ENCODE assay signal across 17 cellular contexts in the genomic region with DNA sequence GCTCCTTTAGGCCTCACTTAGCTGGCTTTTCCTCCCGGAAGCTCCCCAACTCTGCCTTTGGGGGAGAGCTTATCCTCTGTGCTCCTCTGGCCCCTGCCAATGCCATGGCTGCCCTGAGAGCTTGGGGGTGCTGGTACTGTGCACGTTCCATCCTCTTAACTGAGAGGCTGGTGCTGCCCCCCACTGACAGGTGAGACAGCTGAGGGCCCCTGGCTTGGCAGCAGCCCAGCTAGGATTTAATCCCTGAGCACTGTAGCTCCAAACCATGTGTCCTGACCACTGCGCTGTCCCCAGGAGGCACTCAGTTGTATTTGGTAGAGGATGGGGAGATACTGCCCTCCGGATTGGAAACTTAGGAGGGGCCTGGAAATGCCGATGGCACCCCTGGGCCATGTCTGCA. TPM values are rescaled to one million over a fixed set of nuclear protein-coding genes. Genes with fewer than 3 reads are reported as not detected.
A peak's percentile ranks its signal among the peaks of the same experiment; 100 is the strongest.
DNase-seq lines count a peak whose midpoint lies in the region; TF ChIP-seq lines count a peak whose summit lies in the region.
"Had no signal": no experiment of that assay in that cellular context is flagged by ENCODE, and none has a peak within 500 bp of the region (broad histone marks: within the 10 kb centered on the region; RNA-seq: fewer than 3 reads in every experiment).

No MANE protein-coding gene starts in this region.

- H3K79me1 ChIP-seq in neuronal stem cell (ENCODE audit: low read depth, low read length): no peaks in the 10 kb centered on the region

- no peaks in the 10 kb centered on the region for H3K9me2 ChIP-seq in OCI-LY7 (ENCODE audit: insufficient read depth, low read length)

- DNase-seq in NCI-H82 (lab: John Stamatoyannopoulos, UW) (peak; percentile 48), NCI-H82 treated with DMSO at 0.1 percent for 48 hours (lab: John Stamatoyannopoulos, UW; ENCODE audit: unreplicated experiment) (no peak), NCI-H524 (lab: John Stamatoyannopoulos, UW) (peak; percentile 67 to 87), neuronal stem cell (ENCODE audit: low spot score) (no peak), islet precursor cell (no peak), amygdala (lab: John Stamatoyannopoulos, UW) (no peak), OCI-LY7 (ENCODE audit: low spot score) (no peak)
- DNase-seq: Caco-2, DMS53, HFFc6, KG1, NCI-H1436, NCI-H2081 treated with DMSO at 0.1 percent for 48 hours, NCI-H748 treated with DMSO at 0.1 percent for 48 hours had no signal

- H3K27ac ChIP-seq in angular gyrus (ENCODE audit: low read depth, low read length): peak overlapping the region; percentile 17
- H3K27ac ChIP-seq in neuronal stem cell (replicated peaks; ENCODE audit: low read length): no peak overlapping the region
- H3K27ac ChIP-seq in OCI-LY7 (ENCODE audit: low read depth, low read length, poor library complexity, severe bottlenecking): no peak overlapping the region
- H3K27ac ChIP-seq: A549, C4-2B had no signal

- H2BK120ac ChIP-seq in neuronal stem cell (ENCODE audit: low read depth, low read length): no peak overlapping the region

- H3K18ac ChIP-seq in neuronal stem cell (ENCODE audit: low read length): peak overlapping the region; percentile 58

- H3K23ac ChIP-seq in neuronal stem cell (ENCODE audit: low read depth, low read length, poor library complexity): no peak overlapping the region

- H3K79me2 ChIP-seq in OCI-LY7 (ENCODE audit: insufficient read depth, low read depth, low read length): no peaks in the 10 kb centered on the region

- WGBS in neuronal stem cell (ENCODE audit: extremely low coverage in 2 of 2, insufficient read length in 2 of 2, insufficient replicate concordance in 1 of 2), 2 donors: no CpG with 5 or more reads among the region's 5 CpGs

- no peak for TF ChIP-seq CTCF in OCI-LY7 (conservative IDR thresholded peaks at IDR 0.05; ENCODE audit: low read length)

- H4K20me1 ChIP-seq in OCI-LY7 (ENCODE audit: insufficient read depth, low read length): no peaks in the 10 kb centered on the region

- H3K9me3 ChIP-seq in neuronal stem cell (replicated peaks in 1 of 2; ENCODE audit: control insufficient read depth in 2 of 2, insufficient read depth in 1 of 2, low read depth in 1 of 2, low read length in 2 of 2): no peaks in the 10 kb centered on the region
- no peaks in the 10 kb centered on the region for H3K9me3 ChIP-seq in OCI-LY7 (ENCODE audit: low read length)
- H3K9me3 ChIP-seq: A549, Caco-2 had no signal

- peak overlapping the region; percentile 62 for H2BK5ac ChIP-seq in neuronal stem cell (ENCODE audit: low read length)

- no peak overlapping the region for H3K4me2 ChIP-seq in neuronal stem cell (ENCODE audit: insufficient read depth, low read length, poor library complexity, severe bottlenecking)
- no peak overlapping the region for H3K4me2 ChIP-seq in OCI-LY7 (ENCODE audit: low read length)
- H3K4me2 ChIP-seq: A549 had no signal

- no peaks in the 10 kb centered on the region for H3K27me3 ChIP-seq in neuronal stem cell (ENCODE audit: control insufficient read depth in 3 of 3, insufficient read depth in 3 of 3, low read depth in 1 of 3, low read length in 3 of 3)

- no peak overlapping the region for H2BK12ac ChIP-seq in neuronal stem cell (ENCODE audit: low read length)

- intact Hi-C loops in OCI-LY7 (cut with micrococcal nuclease; ENCODE audit: unreplicated experiment): no loop called here

- peak overlapping the region; percentile 40 for H2AK5ac ChIP-seq in neuronal stem cell (ENCODE audit: low read depth, low read length)

- no peak overlapping the region for H2BK15ac ChIP-seq in neuronal stem cell (ENCODE audit: low read length)

- no peak overlapping the region for H3K9ac ChIP-seq in neuronal stem cell (ENCODE audit: low read depth, low read length, poor library complexity)

- H2AFZ ChIP-seq in neuronal stem cell (ENCODE audit: low read length): no peak overlapping the region
- H2AFZ ChIP-seq in OCI-LY7 (ENCODE audit: low read length): no peak overlapping the region

- POLR2A ChIA-PET in OCI-LY7 (lab: Charles Lee): interaction anchor here (0.7 kb wide), 1 partner anchor 177 kb away, joined by 3 read pairs; no protein-coding TSS in a partner anchor

- H3K36me3 ChIP-seq in neuronal stem cell (replicated peaks in 1 of 2; ENCODE audit: control insufficient read depth in 2 of 2, insufficient read depth in 2 of 2, low read length in 2 of 2) (peaks cover 9 to 94% of the 10 kb centered on the region in 2 donors), OCI-LY7 (ENCODE audit: insufficient read depth, low read length) (peaks cover 31% of the 10 kb centered on the region; the same call in 1 of the 2 replicates)

- H3K4me3 ChIP-seq in neuronal stem cell (ENCODE audit: low read length in 2 of 2) (no peak overlapping the region), OCI-LY7 (ENCODE audit: low read depth, low read length, poor library complexity, severe bottlenecking) (no peak overlapping the region)
- H3K4me3 ChIP-seq: A549 had no signal

- BruUV-seq in OCI-LY7 (replicated peaks; lab: Mats Ljungman, UMichigan): no TSS peak

- H3K4ac ChIP-seq in neuronal stem cell (ENCODE audit: low read length): no peak overlapping the region

- no peak overlapping the region for H4K91ac ChIP-seq in neuronal stem cell (ENCODE audit: low read depth, low read length, poor library complexity)

- peaks cover 13 to 52% of the 10 kb centered on the region in 2 donors for H3K4me1 ChIP-seq in neuronal stem cell (ENCODE audit: control insufficient read depth in 2 of 2, insufficient read depth in 1 of 2, low read depth in 1 of 2, low read length in 2 of 2)
- H3K4me1 ChIP-seq in OCI-LY7 (ENCODE audit: insufficient read depth, low read length, poor library complexity, severe bottlenecking): no peaks in the 10 kb centered on the region
- H3K4me1 ChIP-seq: A549, Caco-2 had no signal

- no peak overlapping the region for H4K8ac ChIP-seq in neuronal stem cell (ENCODE audit: low read depth, low read length)

- H3K14ac ChIP-seq in neuronal stem cell (ENCODE audit: low read length): no peak overlapping the region

- CTCF ChIA-PET in OCI-LY7 (lab: Charles Lee; ENCODE audit: unreplicated experiment): no interaction called here

RNA-seq across cellular contexts. Expression of a gene that starts 46.1 kb away (rescaled TPM):
- 17.1 TPM for polyA plus RNA-seq in neuronal stem cell (2013, experiment 1 of 2)
- polyA plus RNA-seq in neuronal stem cell (2013, experiment 2 of 2): 17.7 TPM
- 21.2 and 32.6 TPM in 2 replicates for total RNA-seq in OCI-LY7 (2014; rRNA removed; shearing (Covaris generic))
- total RNA-seq in OCI-LY7 (2022): 27.8 and 32.7 TPM in 2 replicates

RNA-seq across cellular contexts. Expression of a gene that starts 46.4 kb away (rescaled TPM):
- polyA plus RNA-seq in neuronal stem cell (2013, experiment 1 of 2): 32.1 TPM
- 35.4 TPM for polyA plus RNA-seq in neuronal stem cell (2013, experiment 2 of 2)
- 26.4 and 28.1 TPM in 2 replicates for total RNA-seq in OCI-LY7 (2014; rRNA removed; shearing (Covaris generic))
- total RNA-seq in OCI-LY7 (2022): 43.5 and 45.7 TPM in 2 replicates

RNA-seq across cellular contexts. Expression of a gene that starts 49.8 kb away (rescaled TPM):
- 27.4 TPM for polyA plus RNA-seq in neuronal stem cell (2013, experiment 1 of 2)
- polyA plus RNA-seq in neuronal stem cell (2013, experiment 2 of 2): 27.9 TPM
- total RNA-seq in OCI-LY7 (2014; rRNA removed; shearing (Covaris generic)): 44.1 and 59.8 TPM in 2 replicates
- total RNA-seq in OCI-LY7 (2022): 90.0 and 93.0 TPM in 2 replicates

RNA-seq across cellular contexts. Expression of a gene that starts 50.1 kb away (rescaled TPM):
- 25.4 TPM for polyA plus RNA-seq in neuronal stem cell (2013, experiment 1 of 2)
- 26.4 TPM for polyA plus RNA-seq in neuronal stem cell (2013, experiment 2 of 2)
- total RNA-seq in OCI-LY7 (2014; rRNA removed; shearing (Covaris generic)): 20.0 and 27.0 TPM in 2 replicates
- total RNA-seq in OCI-LY7 (2022): 35.2 and 47.4 TPM in 2 replicates

Comparison
In these comparisons a context has a peak if more than half of its experiments do, and no peak if none do; other contexts are left out.
1. DNase-seq: peak in NCI-H82 (single experiment) and NCI-H524 (2 of 2); none in NCI-H82 treated with DMSO at 0.1 percent for 48 hours (single experiment), neuronal stem cell (single experiment), islet precursor cell (single experiment), amygdala (0 of 56) and OCI-LY7 (single experiment).